12 cellular contexts compared by ENCODE assay signal in genomic region chr5:63959177-63959982, GRCh38. TPM values are rescaled to one million over a fixed set of nuclear protein-coding genes. Genes with fewer than 3 reads are reported as not detected.
DNase-seq lines count a peak whose midpoint lies in the region; ATAC-seq and TF ChIP-seq lines count a peak whose summit lies in the region.
"Had no signal": no experiment of that assay in that cellular context is flagged by ENCODE, and none has a peak within 500 bp of the region (broad histone marks: within the 10 kb centered on the region; RNA-seq: fewer than 3 reads in every experiment).

No MANE protein-coding gene starts in this region.

- no peak overlapping the region for H3K18ac ChIP-seq in H9 (ENCODE audit: insufficient read length, low read depth, low read length)

- H2AK5ac ChIP-seq in H9 (ENCODE audit: insufficient read length, low read length) = no peak overlapping the region

- H3K4me1 Mint-ChIP-seq in H9 = peaks cover 53 to 64% of the 10 kb centered on the region in 2 experiments
- H3K4me1 Mint-ChIP-seq: immature natural killer cell had no signal

- H3K4ac ChIP-seq in H9 (ENCODE audit: low read depth, low read length) = no peak overlapping the region

- peaks cover 38% of the 10 kb centered on the region for H3K23me2 ChIP-seq in H9 (ENCODE audit: insufficient read length, low read depth, low read length, poor library complexity, severe bottlenecking)

- H2BK120ac ChIP-seq in H9 (ENCODE audit: low read depth, low read length, poor library complexity, severe bottlenecking) = no peak overlapping the region

- no CpG with 5 or more reads among the region's 44 CpGs for WGBS in H9 (ENCODE audit: extremely low coverage, insufficient read length, low lambda C conversion rate)
- WGBS in hepatocyte (ENCODE audit: low lambda C conversion rate, missing lambda C conversion rate) = 3% methylated on average over 44 of the region's 44 CpGs

- H3K14ac ChIP-seq in H9 (ENCODE audit: insufficient read depth, low read length) = no peak overlapping the region

- no peak overlapping the region for H2BK12ac ChIP-seq in H9 (ENCODE audit: insufficient read length, low read depth, low read length)

- H3K4me2 ChIP-seq in H9 (ENCODE audit: insufficient read depth, insufficient read length, low read length) (peak overlapping the region; percentile 76), hepatocyte (peak overlapping the region; percentile 74), osteoblast (ENCODE audit: insufficient read depth, low read length) (no peak overlapping the region)

- no peak overlapping the region for H4K91ac ChIP-seq in H9 (ENCODE audit: insufficient read length, low read depth, low read length)

- peak overlapping the region in 1 of 3 experiments; percentile 91; a peak in 3 of 7 replicates for H3K27ac Mint-ChIP-seq in H9
- H3K27ac Mint-ChIP-seq: immature natural killer cell had no signal

- H3K27ac ChIP-seq in H9 (ENCODE audit: insufficient read length, low read depth, low read length) (no peak overlapping the region), hepatocyte (no peak overlapping the region), osteoblast (ENCODE audit: low read depth, low read length) (no peak overlapping the region)

- peak; percentile 88 for TF ChIP-seq CTCF in H9 (conservative IDR thresholded peaks at IDR 0.05)
- peak; percentile 43 for TF ChIP-seq CTCF in hepatocyte (IDR thresholded peaks at IDR 0.05; ENCODE audit: poor library complexity)
- TF ChIP-seq CTCF in osteoblast (IDR thresholded peaks at IDR 0.05; ENCODE audit: extremely low read depth, low read depth, low read length) = no peak

- no peak overlapping the region for H3K4me3 ChIP-seq in hepatocyte
- H3K4me3 ChIP-seq in osteoblast (ENCODE audit: insufficient read depth, low read length) = no peak overlapping the region

- peaks cover 0 to 14% (median 0%) of the 10 kb centered on the region in 3 experiments; a peak in 3 of 7 replicates for H3K36me3 Mint-ChIP-seq in H9 (ENCODE audit: insufficient read depth in 1 of 3, low read depth in 3 of 3)

- no peak overlapping the region for H4K5ac ChIP-seq in H9 (ENCODE audit: insufficient read length, low read depth, low read length)

- H3T11ph ChIP-seq in H9 (ENCODE audit: low read length) = no peak overlapping the region

- H2BK20ac ChIP-seq in H9 (ENCODE audit: low read depth, low read length, poor library complexity, severe bottlenecking) = no peak overlapping the region

- H2BK5ac ChIP-seq in H9 (ENCODE audit: insufficient read length, low read length) = no peak overlapping the region

- H3K56ac ChIP-seq in H9 (ENCODE audit: insufficient read length, low read depth, low read length) = no peak overlapping the region

- no peaks in the 10 kb centered on the region for H3K36me3 ChIP-seq in hepatocyte (replicated peaks; ENCODE audit: insufficient read depth, low read depth)
- H3K36me3 ChIP-seq in osteoblast (ENCODE audit: insufficient read depth, low read length) = no peaks in the 10 kb centered on the region

- H3K9ac ChIP-seq in H9 (ENCODE audit: extremely low read depth, insufficient read length, low read length) = no peak overlapping the region

- no peaks in the 10 kb centered on the region for H3K79me1 ChIP-seq in H9 (ENCODE audit: insufficient read depth, low read depth, low read length, poor library complexity, severe bottlenecking)

- no peaks in the 10 kb centered on the region for H3K9me2 ChIP-seq in hepatocyte (replicated peaks; ENCODE audit: insufficient read depth)

- peaks cover 39% of the 10 kb centered on the region for H3K27me3 Mint-ChIP-seq in H9 (ENCODE audit: low read depth)

- H2BK15ac ChIP-seq in H9 (ENCODE audit: low read depth, low read length) = no peak overlapping the region

- H3K9me3 ChIP-seq in H9 (ENCODE audit: control insufficient read depth, low read depth, low read length) (no peaks in the 10 kb centered on the region), hepatocyte (ENCODE audit: low read depth) (no peaks in the 10 kb centered on the region), osteoblast (ENCODE audit: low read depth, low read length) (no peaks in the 10 kb centered on the region)

- H2AFZ ChIP-seq in H9 (ENCODE audit: low read length) (no peak overlapping the region), hepatocyte (peak overlapping the region; percentile 21), osteoblast (ENCODE audit: low read length) (no peak overlapping the region)

- peak overlapping the region; percentile 73 to 79 for H3K4me3 Mint-ChIP-seq in H9
- H3K4me3 Mint-ChIP-seq: immature natural killer cell had no signal

- ATAC-seq in HG02798 (IDR thresholded peaks at IDR 0.05; ENCODE audit: poor library complexity, unreplicated experiment) = no peak

- H4K20me1 ChIP-seq in H9 (ENCODE audit: control insufficient read depth, insufficient read depth, insufficient read length) (no peaks in the 10 kb centered on the region), hepatocyte (ENCODE audit: insufficient read depth, poor library complexity, severe bottlenecking) (no peaks in the 10 kb centered on the region), osteoblast (ENCODE audit: insufficient read depth, low read length) (no peaks in the 10 kb centered on the region)

- H3K27me3 ChIP-seq in H9 (ENCODE audit: insufficient read depth, low read length) = peaks cover 5% of the 10 kb centered on the region; the same call in 1 of the 2 replicates
- peaks cover 54% of the 10 kb centered on the region for H3K27me3 ChIP-seq in hepatocyte
- peaks cover 2% of the 10 kb centered on the region for H3K27me3 ChIP-seq in osteoblast (ENCODE audit: insufficient read depth, low read length)

- H3K23ac ChIP-seq in H9 (ENCODE audit: insufficient read length, low read depth, low read length) = no peak overlapping the region

- DNase-seq in H9 = peak; percentile 91
- DNase-seq in NCI-H82 treated with DMSO at 0.1 percent for 48 hours (lab: John Stamatoyannopoulos, UW; ENCODE audit: unreplicated experiment) = peak; percentile 54
- peak; percentile 76 for DNase-seq in hepatocyte (ENCODE audit: low spot score)
- DNase-seq in osteoblast (ENCODE audit: insufficient read length, low spot score, missing footprints) = peak; percentile 11
- DNase-seq in activated T-cell treated with anti-CD3 and anti-CD28 coated beads, Interleukin-2, amount 50 U/mL, for 1 hour = no peak
- DNase-seq in stimulated activated CD4-positive, alpha-beta T cell treated with anti-CD3 and anti-CD28 coated beads, Interleukin-15, amount 100 ng/mL, for 24 hours = no peak
- DNase-seq in dermis blood vessel endothelial cell = no peak
- DNase-seq: central memory CD4-positive, alpha-beta T cell; immature natural killer cell had no signal

- no peak overlapping the region for H4K8ac ChIP-seq in H9 (replicated peaks; ENCODE audit: insufficient read length, low read depth, low read length)

- H3K9me3 Mint-ChIP-seq in H9 = peaks cover 8 to 15% of the 10 kb centered on the region in 2 experiments; a peak in 4 of 5 replicates

- H3K4me1 ChIP-seq in H9 (ENCODE audit: insufficient read depth, low read length) = no peaks in the 10 kb centered on the region; the same call in 1 of the 2 replicates
- no peaks in the 10 kb centered on the region for H3K4me1 ChIP-seq in hepatocyte (ENCODE audit: insufficient read depth)
- H3K4me1 ChIP-seq in osteoblast (ENCODE audit: insufficient read depth, low read length) = no peaks in the 10 kb centered on the region

- no peaks in the 10 kb centered on the region for H3K79me2 ChIP-seq in H9 (ENCODE audit: insufficient read depth, low read length)
- H3K79me2 ChIP-seq in hepatocyte = no peaks in the 10 kb centered on the region
- H3K79me2 ChIP-seq in osteoblast (ENCODE audit: insufficient read depth, low read length) = no peaks in the 10 kb centered on the region

RNA-seq across cellular contexts. Expression of gene HTR1A, which starts 2.9 kb away (rescaled TPM):
- total RNA-seq in H9 (2021) (0.55 and 0.79 TPM in 2 replicates), hepatocyte (0.20 and 0.57 TPM in 2 replicates), osteoblast (not detected in 2 replicates), dermis blood vessel endothelial cell (not detected in 2 replicates)
- polyA plus RNA-seq in hepatocyte = 0.19 TPM in 1 of 2 replicates, not detected in the other
- total RNA-seq: activated CD8-positive, alpha-beta memory T cell treated with anti-CD3 and anti-CD28 coated beads for 36 hours; LHCN-M2 had no signal
- polyA plus RNA-seq: immature natural killer cell had no signal

Comparison
In these comparisons a context has a peak if more than half of its experiments do, and no peak if none do; other contexts are left out.
1. DNase-seq: peak in H9 (single experiment), NCI-H82 treated with DMSO at 0.1 percent for 48 hours (single experiment), hepatocyte (single experiment) and osteoblast (single experiment); none in activated T-cell treated with anti-CD3 and anti-CD28 coated beads, Interleukin-2, amount 50 U/mL, for 1 hour (single experiment), stimulated activated CD4-positive, alpha-beta T cell treated with anti-CD3 and anti-CD28 coated beads, Interleukin-15, amount 100 ng/mL, for 24 hours (single experiment) and dermis blood vessel endothelial cell (single experiment).